30 cellular contexts compared by ENCODE assay signal in genomic region chr17:33056392-33057146, GRCh38.
"Had no signal": no experiment of that assay in that cellular context is flagged by ENCODE, and none has a peak within 500 bp of the region (broad histone marks: within the 10 kb centered on the region; RNA-seq: fewer than 3 reads in every experiment).

No MANE protein-coding gene starts in this region.

- H3K27me3 ChIP-seq: hepatocyte, uterus had no signal

- H3K36me3 ChIP-seq: esophagus squamous epithelium, lower lobe of right lung, neural progenitor cell, uterus had no signal

- H3K9ac ChIP-seq: neural progenitor cell had no signal

- H3K4me1 ChIP-seq: esophagus squamous epithelium, lower lobe of right lung, neural progenitor cell, uterus had no signal

- H3K4me3 ChIP-seq: esophagus squamous epithelium, hepatocyte, lower lobe of right lung, neural progenitor cell, skin epidermis, uterus had no signal

- FAIRE-seq: endometrium, frontal cortex, kidney had no signal

- DNase-seq: activated CD4-positive, alpha-beta memory T cell treated with anti-CD3 and anti-CD28 coated beads for 36 hours; activated CD4-positive, alpha-beta T cell treated with anti-CD3 and anti-CD28 coated beads, Interleukin-2, amount 10 ng/mL, durations not matched to agents 24 days and 14 days; activated CD4-positive, CD25-positive, alpha-beta regulatory T cell treated with anti-CD3 and anti-CD28 coated beads, Interleukin-2, amount 50 U/mL, for 72 hours; activated CD8-positive, alpha-beta memory T cell treated with anti-CD3 and anti-CD28 coated beads, Interleukin-2, amount 50 U/mL, for 4 hours; activated effector memory CD4-positive, alpha-beta T cell treated with anti-CD3 and anti-CD28 coated beads, Interleukin-2, amount 50 U/mL, for 16 hours; activated naive CD4-positive, alpha-beta T cell treated with anti-CD3 and anti-CD28 coated beads, Interleukin-2, amount 10 ng/mL, durations not matched to agents 7 days and 5 days; activated T-cell treated with anti-CD3 and anti-CD28 coated beads, Interleukin-2, amount 50 U/mL, for 1 hour; amniotic stem cell; caudate nucleus; dermis blood vessel endothelial cell; effector CD4-positive, alpha-beta T cell; esophagus squamous epithelium; kidney; lower lobe of right lung; mesenchymal stem cell; natural killer cell; occipital lobe; right cardiac atrium; stimulated activated CD4-positive, alpha-beta T cell treated with anti-CD3 and anti-CD28 coated beads, Interleukin-4, amount 100 ng/mL, for 24 hours; stimulated activated naive CD8-positive, alpha-beta T cell treated with anti-CD3 and anti-CD28 coated beads, Interleukin-15, amount 100 ng/mL, for 72 hours; substantia nigra; T-helper 17 cell; uterus had no signal

- H3K4me2 ChIP-seq: hepatocyte, neural progenitor cell had no signal

- H3K79me2 ChIP-seq: hepatocyte had no signal

- ATAC-seq: lower lobe of right lung; natural killer cell; stimulated activated effector memory CD8-positive, alpha-beta T cell treated with anti-CD3 and anti-CD28 coated beads, Interleukin-12 subunit alpha, Interleukin-12 subunit beta, amount 100 ng/mL, for 72 hours; stimulated activated naive CD8-positive, alpha-beta T cell treated with anti-CD3 and anti-CD28 coated beads, Interleukin-15, amount 100 ng/mL, for 72 hours; T-helper 17 cell had no signal

- H3K27ac ChIP-seq: epithelial cell of prostate, esophagus squamous epithelium, hepatocyte, lower lobe of right lung, neural progenitor cell, skin epidermis, uterus had no signal

- H2AFZ ChIP-seq: hepatocyte, neural progenitor cell had no signal

- H3K9me3 ChIP-seq: esophagus squamous epithelium, lower lobe of right lung, uterus had no signal
